ENCODE assay signal across 20 cellular contexts in the genomic region with DNA sequence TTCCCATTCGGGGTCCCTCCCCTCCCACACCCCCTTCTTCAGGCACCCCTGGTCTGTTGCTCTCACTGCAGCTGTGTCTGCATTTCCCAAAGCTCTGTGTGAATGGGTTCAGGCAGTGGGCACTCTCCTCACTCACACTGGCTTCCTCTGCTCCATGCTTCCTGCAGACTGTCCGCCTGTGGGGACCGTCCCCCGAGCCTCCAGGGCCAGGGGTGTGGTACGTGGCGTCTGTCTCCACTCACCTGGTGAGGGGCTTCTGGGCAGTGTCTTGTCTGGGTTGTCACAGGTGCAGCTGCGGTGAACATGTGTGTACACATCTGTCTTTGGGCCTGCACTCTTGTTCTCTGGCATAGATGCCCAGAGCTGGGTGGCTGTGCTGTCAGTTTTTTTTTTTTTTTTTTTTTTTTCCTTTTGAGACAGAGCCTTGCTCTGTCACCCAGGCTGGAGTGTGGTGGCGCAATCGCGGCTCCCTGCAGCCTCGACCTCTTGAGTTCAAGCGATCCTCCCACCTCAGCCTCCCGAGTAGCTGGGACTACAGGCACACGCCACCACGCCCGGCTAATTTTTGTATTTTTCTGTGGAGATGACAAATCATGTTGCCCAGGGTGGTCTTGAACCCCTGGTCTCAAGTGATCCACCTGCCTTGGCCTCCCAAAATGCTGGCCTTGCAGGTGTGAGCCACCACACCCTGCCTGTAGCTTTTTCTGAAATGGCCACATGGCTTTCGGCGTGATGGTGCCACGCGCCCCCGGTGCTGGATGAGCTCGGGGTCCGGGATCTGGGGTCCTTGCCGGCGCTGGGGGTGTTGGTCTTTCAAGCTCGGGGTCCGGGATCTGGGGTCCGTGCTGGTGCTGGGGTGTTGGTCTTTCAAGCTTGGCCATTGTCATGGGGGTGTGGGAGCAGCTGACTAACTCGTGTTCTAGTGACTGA. TPM values are rescaled to one million over a fixed set of nuclear protein-coding genes. Genes with fewer than 3 reads are reported as not detected.
DNase-seq lines count a peak whose midpoint lies in the region; ATAC-seq, FAIRE-seq and TF ChIP-seq lines count a peak whose summit lies in the region.
"Had no signal": no experiment of that assay in that cellular context is flagged by ENCODE, and none has a peak within 500 bp of the region (broad histone marks: within the 10 kb centered on the region; RNA-seq: fewer than 3 reads in every experiment).

No MANE protein-coding gene starts in this region.

- H3K4me1 ChIP-seq in right atrium auricular region (peaks cover 0 to 8% of the 10 kb centered on the region in 2 donors), kidney (ENCODE audit: control insufficient read depth in 1 of 2, insufficient read depth in 1 of 2, low read depth in 1 of 2, low read length in 2 of 2) (peaks cover 16 to 22% of the 10 kb centered on the region in 2 donors), aorta (ENCODE audit: control insufficient read depth in 1 of 2, insufficient read depth in 2 of 2, low read length in 2 of 2) (no peaks in the 10 kb centered on the region)
- H3K4me1 ChIP-seq: HAP-1 had no signal

- peaks cover 18% of the 10 kb centered on the region for H3K36me3 Mint-ChIP-seq in activated CD4-positive, alpha-beta memory T cell treated with anti-CD3 and anti-CD28 coated beads, Interleukin-2, amount 10 ng/mL, durations not matched to agents 7 days and 5 days (ENCODE audit: low read depth)
- peaks cover 8% of the 10 kb centered on the region for H3K36me3 Mint-ChIP-seq in activated CD4-positive, alpha-beta memory T cell treated with anti-CD3 and anti-CD28 coated beads for 36 hours

- ATAC-seq in left ventricle myocardium superior (no peak), aorta (ENCODE audit: low FRiP score) (no peak), HG02884 (IDR thresholded peaks at IDR 0.05; ENCODE audit: unreplicated experiment) (no peak)

- CTCF ChIA-PET in activated CD4-positive, alpha-beta memory T cell treated with anti-CD3 and anti-CD28 coated beads, Interleukin-2, amount 10 ng/mL, durations not matched to agents 7 days and 5 days (lab: Charles Lee) = interaction anchor here (0.7 kb wide), 1 partner anchor 30 kb away, joined by 3 read pairs; no protein-coding TSS in a partner anchor
- CTCF ChIA-PET in activated CD4-positive, alpha-beta memory T cell treated with anti-CD3 and anti-CD28 coated beads for 36 hours (lab: Charles Lee) = no interaction called here

- intact Hi-C loops in activated CD4-positive, alpha-beta memory T cell treated with anti-CD3 and anti-CD28 coated beads for 36 hours (cut with micrococcal nuclease) = no loop called here
- intact Hi-C loops in left ventricle myocardium superior (cut with micrococcal nuclease) = no loop called here
- intact Hi-C loops in kidney (cut with DNase I) = no loop called here
- intact Hi-C loops in aorta (cut with DNase I) = no loop called here

- no peaks in the 10 kb centered on the region for H3K9me3 Mint-ChIP-seq in activated CD4-positive, alpha-beta memory T cell treated with anti-CD3 and anti-CD28 coated beads, Interleukin-2, amount 10 ng/mL, durations not matched to agents 7 days and 5 days
- no peaks in the 10 kb centered on the region for H3K9me3 Mint-ChIP-seq in activated CD4-positive, alpha-beta memory T cell treated with anti-CD3 and anti-CD28 coated beads for 36 hours
- H3K9me3 Mint-ChIP-seq: CD4-positive, CD25-positive, alpha-beta regulatory T cell had no signal

- peaks cover 44% of the 10 kb centered on the region for H3K4me1 Mint-ChIP-seq in activated CD4-positive, alpha-beta memory T cell treated with anti-CD3 and anti-CD28 coated beads, Interleukin-2, amount 10 ng/mL, durations not matched to agents 7 days and 5 days
- H3K4me1 Mint-ChIP-seq in activated CD4-positive, alpha-beta memory T cell treated with anti-CD3 and anti-CD28 coated beads for 36 hours (ENCODE audit: low read depth) = peaks cover 40% of the 10 kb centered on the region

- WGBS in aorta, 2 donors = 95 to 96% methylated on average over 29 of the region's 29 CpGs

- no peak for DNase-seq in activated CD4-positive, alpha-beta memory T cell treated with anti-CD3 and anti-CD28 coated beads, Interleukin-2, amount 10 ng/mL, durations not matched to agents 7 days and 5 days
- DNase-seq in activated CD4-positive, alpha-beta memory T cell treated with anti-CD3 and anti-CD28 coated beads for 36 hours = no peak
- DNase-seq in left ventricle myocardium superior (peak; percentile 13), right atrium auricular region (ENCODE audit: low spot score) (no peak), kidney (peak; percentile 49), aorta (peak; percentile 36 to 49), AG08395 (ENCODE audit: low spot score) (no peak)
- DNase-seq: AML-193; Calu3; CD4-positive, CD25-positive, alpha-beta regulatory T cell; DMS 273 treated with DMSO at 0.1 percent for 48 hours; GDM1; GOT3 had no signal

- peak overlapping the region; percentile 21 for H3K27ac Mint-ChIP-seq in activated CD4-positive, alpha-beta memory T cell treated with anti-CD3 and anti-CD28 coated beads, Interleukin-2, amount 10 ng/mL, durations not matched to agents 7 days and 5 days
- no peak overlapping the region for H3K27ac Mint-ChIP-seq in activated CD4-positive, alpha-beta memory T cell treated with anti-CD3 and anti-CD28 coated beads for 36 hours

- no peak overlapping the region for H3K4me3 Mint-ChIP-seq in activated CD4-positive, alpha-beta memory T cell treated with anti-CD3 and anti-CD28 coated beads, Interleukin-2, amount 10 ng/mL, durations not matched to agents 7 days and 5 days
- no peak overlapping the region for H3K4me3 Mint-ChIP-seq in activated CD4-positive, alpha-beta memory T cell treated with anti-CD3 and anti-CD28 coated beads for 36 hours

- no peaks in the 10 kb centered on the region for H3K9me3 ChIP-seq in right atrium auricular region
- H3K9me3 ChIP-seq in kidney (ENCODE audit: control insufficient read depth in 1 of 2, low read length in 2 of 2) = no peaks in the 10 kb centered on the region
- H3K9me3 ChIP-seq in aorta (ENCODE audit: control insufficient read depth, low read length) = no peaks in the 10 kb centered on the region
- H3K9me3 ChIP-seq: HAP-1 had no signal

- POLR2A ChIA-PET in activated CD4-positive, alpha-beta memory T cell treated with anti-CD3 and anti-CD28 coated beads, Interleukin-2, amount 10 ng/mL, durations not matched to agents 7 days and 5 days (lab: Charles Lee) = interaction anchor here (1.0 kb wide), 1 partner anchor 32 kb away, joined by 3 read pairs; no protein-coding TSS in a partner anchor
- POLR2A ChIA-PET in activated CD4-positive, alpha-beta memory T cell treated with anti-CD3 and anti-CD28 coated beads for 36 hours (lab: Charles Lee) = interaction anchor here (0.5 kb wide), 1 partner anchor 105 kb away, joined by 4 read pairs; no protein-coding TSS in a partner anchor

- no peaks in the 10 kb centered on the region for H3K27me3 Mint-ChIP-seq in activated CD4-positive, alpha-beta memory T cell treated with anti-CD3 and anti-CD28 coated beads, Interleukin-2, amount 10 ng/mL, durations not matched to agents 7 days and 5 days
- no peaks in the 10 kb centered on the region for H3K27me3 Mint-ChIP-seq in activated CD4-positive, alpha-beta memory T cell treated with anti-CD3 and anti-CD28 coated beads for 36 hours
- H3K27me3 Mint-ChIP-seq: CD4-positive, CD25-positive, alpha-beta regulatory T cell had no signal

- no peak for FAIRE-seq in kidney (lab: Jason Lieb, UNC)
- FAIRE-seq: GM12892 had no signal

- TF ChIP-seq CTCF in right atrium auricular region (IDR thresholded peaks at IDR 0.05) = no peak
- no peak for TF ChIP-seq CTCF in kidney (IDR thresholded peaks at IDR 0.05; ENCODE audit: borderline replicate concordance, extremely low read depth, insufficient read depth)

- H3K9ac ChIP-seq in kidney (ENCODE audit: low read length in 2 of 2) = no peak overlapping the region

- H3K27me3 ChIP-seq in right atrium auricular region (no peaks in the 10 kb centered on the region), aorta (ENCODE audit: control insufficient read depth in 1 of 2, insufficient read depth in 2 of 2, low read length in 1 of 2) (no peaks in the 10 kb centered on the region)
- H3K27me3 ChIP-seq: BLaER1 treated with 17β-estradiol and CSF1 and Interleukin-3, amounts not matched to agents 10 nM and 100 nM had no signal

- H3K36me3 ChIP-seq in right atrium auricular region (peaks cover 6% of the 10 kb centered on the region), kidney (ENCODE audit: control insufficient read depth in 1 of 2, insufficient read depth in 2 of 2, low read length in 2 of 2) (peaks cover 0 to 5% of the 10 kb centered on the region in 2 donors), aorta (ENCODE audit: control insufficient read depth in 1 of 2, insufficient read depth in 2 of 2, low read length in 1 of 2) (no peaks in the 10 kb centered on the region)

- H3K4me3 ChIP-seq in right atrium auricular region = no peak overlapping the region
- no peak overlapping the region for H3K4me3 ChIP-seq in kidney (ENCODE audit: low read length in 2 of 2)
- H3K4me3 ChIP-seq in aorta (ENCODE audit: low read length in 2 of 2) = no peak overlapping the region
- H3K4me3 ChIP-seq: BLaER1 treated with 17β-estradiol and CSF1 and Interleukin-3, amounts not matched to agents 10 nM and 100 nM; HAP-1 had no signal

- H3K27ac ChIP-seq in right atrium auricular region = no peak overlapping the region
- no peak overlapping the region for H3K27ac ChIP-seq in kidney (ENCODE audit: low read depth in 2 of 2, low read length in 2 of 2)
- H3K27ac ChIP-seq in aorta (ENCODE audit: low read depth in 1 of 2, low read length in 2 of 2) = no peak overlapping the region
- H3K27ac ChIP-seq: 22Rv1 had no signal

RNA-seq across cellular contexts. Expression of gene ZNF750, which starts 56.5 kb away (rescaled TPM):
- total RNA-seq in activated CD4-positive, alpha-beta memory T cell treated with anti-CD3 and anti-CD28 coated beads, Interleukin-2, amount 10 ng/mL, durations not matched to agents 7 days and 5 days = not detected
- not detected for total RNA-seq in activated CD4-positive, alpha-beta memory T cell treated with anti-CD3 and anti-CD28 coated beads for 36 hours
- total RNA-seq in left ventricle myocardium superior (0.15 TPM), right atrium auricular region (not detected), kidney (0.25 TPM), aorta (under 1 TPM in 1 of 2 donors, not detected in 1; 0.21 TPM)
- polyA plus RNA-seq in kidney (ENCODE audit: insufficient read depth, low read depth, low replicate concordance) (0.30 TPM), aorta (under 1 TPM in 1 of 2 donors, not detected in 1; 0.10 TPM)
- total RNA-seq: A673; Calu3; CD4-positive, CD25-positive, alpha-beta regulatory T cell; HT1080 had no signal

Comparison
In these comparisons a context has a peak if more than half of its experiments do, and no peak if none do; other contexts are left out.
1. DNase-seq: peak in left ventricle myocardium superior (single experiment), kidney (single experiment) and aorta (2 of 2); none in activated CD4-positive, alpha-beta memory T cell treated with anti-CD3 and anti-CD28 coated beads, Interleukin-2, amount 10 ng/mL, durations not matched to agents 7 days and 5 days (single experiment), activated CD4-positive, alpha-beta memory T cell treated with anti-CD3 and anti-CD28 coated beads for 36 hours (single experiment), right atrium auricular region (single experiment) and AG08395 (single experiment).